1 cellular context compared by ENCODE assay signal in genomic region chr20:39181490-39181889, GRCh38.
A peak's percentile ranks its signal among the peaks of the same experiment; 100 is the strongest.
TF ChIP-seq lines count a peak whose summit lies in the region.

No MANE protein-coding gene starts in this region.

TF ChIP-seq in HepG2, 621 proteins besides CTCF, POLR2A, EP300 and RAD21 (continued from another document):
- no peak for TF ChIP-seq TFDP1 (CRISPR knock-in tag; IDR thresholded peaks at IDR 0.05; ENCODE audit: borderline replicate concordance)
- no peak for TF ChIP-seq ZNF484 (CRISPR knock-in tag; IDR thresholded peaks at IDR 0.05; ENCODE audit: borderline replicate concordance, low read depth)
- no peak for TF ChIP-seq PHF21A (CRISPR knock-in tag; IDR thresholded peaks at IDR 0.05)
- peak; percentile 79 for TF ChIP-seq ARNTL (CRISPR knock-in tag; IDR thresholded peaks at IDR 0.05)
- no peak for TF ChIP-seq ZFP1 (CRISPR knock-in tag; IDR thresholded peaks at IDR 0.05)
- TF ChIP-seq SSRP1 (CRISPR knock-in tag; IDR thresholded peaks at IDR 0.05), result no peak
- TF ChIP-seq FOXK2 (IDR thresholded peaks at IDR 0.05), result no peak
TF ChIP-seq in HepG2: peak in this region for 2.
